Comparison of ENCODE assay signal across 9 cellular contexts in the genomic region with DNA sequence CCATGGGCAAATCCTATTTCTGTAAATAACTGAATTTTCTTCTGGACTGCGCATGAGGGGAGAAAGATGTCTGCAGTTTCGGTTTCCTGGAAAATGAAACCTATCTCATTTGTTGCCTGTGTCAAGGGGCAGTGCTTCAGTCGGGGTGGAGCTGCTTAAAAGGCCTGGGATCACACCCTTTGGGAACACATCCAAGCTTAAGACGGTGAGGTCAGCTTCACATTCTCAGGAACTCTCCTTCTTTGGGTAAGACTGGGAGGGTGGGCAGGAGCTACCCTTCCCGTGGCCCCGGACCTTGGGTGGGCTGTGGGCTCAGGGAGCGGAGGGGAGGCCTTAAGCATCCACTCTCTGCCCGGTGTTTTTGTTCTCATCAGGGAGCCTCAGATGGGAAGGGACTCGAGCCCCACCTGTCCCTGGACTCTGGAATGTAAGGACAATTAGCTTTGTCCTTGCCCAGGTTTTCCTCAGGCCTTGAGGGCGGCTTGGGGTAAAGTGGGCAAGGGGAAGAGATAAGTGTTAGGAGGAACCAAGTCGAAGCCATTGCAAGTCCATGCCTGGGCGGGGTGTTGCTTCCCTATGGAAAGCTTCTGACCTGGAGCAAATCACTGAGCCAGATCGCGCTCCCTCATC. TPM values are rescaled to one million over a fixed set of nuclear protein-coding genes. Genes with fewer than 3 reads are reported as not detected.
A peak's percentile ranks its signal among the peaks of the same experiment; 100 is the strongest.
DNase-seq lines count a peak whose midpoint lies in the region; FAIRE-seq and TF ChIP-seq lines count a peak whose summit lies in the region.
"Had no signal": no experiment of that assay in that cellular context is flagged by ENCODE, and none has a peak within 500 bp of the region (broad histone marks: within the 10 kb centered on the region; RNA-seq: fewer than 3 reads in every experiment).

A gene (plus strand): TSS at position 185 of the 630 bp plus-strand sequence.

- TF ChIP-seq CTCF in astrocyte (IDR thresholded peaks at IDR 0.05; ENCODE audit: insufficient read depth, low read depth, low read length), result no peak
- TF ChIP-seq CTCF in right atrium auricular region (IDR thresholded peaks at IDR 0.05), result no peak

- 23 to 43% (median 37%) methylated on average over 14 of the region's 14 CpGs for WGBS in small intestine, 3 donors

- intact Hi-C loops in activated naive CD4-positive, alpha-beta T cell treated with anti-CD3 and anti-CD28 coated beads for 36 hours (cut with micrococcal nuclease), result no loop called here

- H3K79me2 ChIP-seq in astrocyte (ENCODE audit: insufficient read depth, low read length), result no peaks in the 10 kb centered on the region

- H4K20me1 ChIP-seq in astrocyte (ENCODE audit: insufficient read depth, low read length), result no peaks in the 10 kb centered on the region

- H3K4me3 ChIP-seq in astrocyte (ENCODE audit: insufficient read depth, low read depth, low read length) (no peak within 1 kb of the TSS), right atrium auricular region (peak within 1 kb of the TSS; percentile 43 to 55), small intestine (ENCODE audit: low read depth in 1 of 2, low read length in 2 of 2) (peak within 1 kb of the TSS; percentile 27 to 47)

- H3K4me1 Mint-ChIP-seq in astrocyte (ENCODE audit: low read depth, unreplicated experiment), result peaks cover 30% of the 10 kb centered on the region
- H3K4me1 Mint-ChIP-seq in activated naive CD4-positive, alpha-beta T cell treated with anti-CD3 and anti-CD28 coated beads for 36 hours (ENCODE audit: low read depth), result no peaks in the 10 kb centered on the region

- H2AFZ ChIP-seq in astrocyte (ENCODE audit: low read depth, low read length), result peak within 1 kb of the TSS; percentile 48

- H3K27ac ChIP-seq in astrocyte (ENCODE audit: low read depth, low read length) (no peak within 1 kb of the TSS), right atrium auricular region (peak within 1 kb of the TSS; percentile 83 to 92), small intestine (ENCODE audit: low read depth in 1 of 2, low read length in 1 of 2) (peak within 1 kb of the TSS; percentile 88 to 94)

- H3K9me3 ChIP-seq in astrocyte (ENCODE audit: insufficient read depth, low read depth, low read length) (no peaks in the 10 kb centered on the region), right atrium auricular region (no peaks in the 10 kb centered on the region), small intestine (ENCODE audit: control insufficient read depth, low read depth) (no peaks in the 10 kb centered on the region)

- peak within 1 kb of the TSS; percentile 97 for H3K27ac Mint-ChIP-seq in astrocyte (ENCODE audit: unreplicated experiment)
- no peak within 1 kb of the TSS for H3K27ac Mint-ChIP-seq in activated naive CD4-positive, alpha-beta T cell treated with anti-CD3 and anti-CD28 coated beads for 36 hours

- CTCF ChIA-PET in activated naive CD4-positive, alpha-beta T cell treated with anti-CD3 and anti-CD28 coated beads for 36 hours (lab: Charles Lee), result interaction anchor here (1.4 kb wide), 1 partner anchor 73 kb away, joined by 7 read pairs; no protein-coding TSS in a partner anchor

- H3K36me3 ChIP-seq in astrocyte (ENCODE audit: insufficient read depth, low read length), result no peaks in the 10 kb centered on the region
- H3K36me3 ChIP-seq in right atrium auricular region, result no peaks in the 10 kb centered on the region
- H3K36me3 ChIP-seq in small intestine (ENCODE audit: control insufficient read depth in 2 of 2, insufficient read depth in 2 of 2, low read length in 2 of 2), result no peaks in the 10 kb centered on the region

- peaks cover 4% of the 10 kb centered on the region for H3K27me3 ChIP-seq in astrocyte (ENCODE audit: insufficient read depth, low read length)
- H3K27me3 ChIP-seq in right atrium auricular region, result no peaks in the 10 kb centered on the region
- no peaks in the 10 kb centered on the region for H3K27me3 ChIP-seq in small intestine (ENCODE audit: control insufficient read depth in 2 of 2, insufficient read depth in 2 of 2, low read length in 2 of 2)

- no peaks in the 10 kb centered on the region for H3K9me3 Mint-ChIP-seq in astrocyte (ENCODE audit: unreplicated experiment)
- no peaks in the 10 kb centered on the region for H3K9me3 Mint-ChIP-seq in activated naive CD4-positive, alpha-beta T cell treated with anti-CD3 and anti-CD28 coated beads for 36 hours

- H3K36me3 Mint-ChIP-seq in astrocyte (ENCODE audit: low read depth, unreplicated experiment), result peaks cover 22% of the 10 kb centered on the region
- H3K36me3 Mint-ChIP-seq in activated naive CD4-positive, alpha-beta T cell treated with anti-CD3 and anti-CD28 coated beads for 36 hours (ENCODE audit: low read depth), result no peaks in the 10 kb centered on the region

- H3K4me2 ChIP-seq in astrocyte (ENCODE audit: low read length), result no peak within 1 kb of the TSS

- H3K4me1 ChIP-seq in astrocyte (ENCODE audit: insufficient read depth, low read length) (peaks cover 6% of the 10 kb centered on the region), right atrium auricular region (peaks cover 0 to 48% of the 10 kb centered on the region in 2 donors), small intestine (ENCODE audit: control insufficient read depth in 2 of 2, insufficient read depth in 1 of 2, low read depth in 1 of 2, low read length in 1 of 2) (peaks cover 3 to 10% of the 10 kb centered on the region in 2 donors)

- peak within 1 kb of the TSS; percentile 91 for H3K4me3 Mint-ChIP-seq in astrocyte (ENCODE audit: unreplicated experiment)
- H3K4me3 Mint-ChIP-seq in activated naive CD4-positive, alpha-beta T cell treated with anti-CD3 and anti-CD28 coated beads for 36 hours, result no peak within 1 kb of the TSS

- peaks cover 4% of the 10 kb centered on the region for H3K27me3 Mint-ChIP-seq in astrocyte (ENCODE audit: low read depth, unreplicated experiment)
- no peaks in the 10 kb centered on the region for H3K27me3 Mint-ChIP-seq in activated naive CD4-positive, alpha-beta T cell treated with anti-CD3 and anti-CD28 coated beads for 36 hours (ENCODE audit: low read depth)

- H3K9ac ChIP-seq in astrocyte (ENCODE audit: low read length), result no peak within 1 kb of the TSS

- peak; percentile 67 for DNase-seq in HT-29 (ENCODE audit: low spot score)
- peak; percentile 43 for DNase-seq in astrocyte (ENCODE audit: low read depth)
- DNase-seq in right atrium auricular region (ENCODE audit: low spot score), result peak; percentile 87
- DNase-seq in small intestine, result peak; percentile 85
- no peak for DNase-seq in NCI-H146 treated with DMSO at 0.1 percent for 48 hours (lab: John Stamatoyannopoulos, UW; ENCODE audit: unreplicated experiment)
- DNase-seq in SW 1271 (lab: John Stamatoyannopoulos, UW), result no peak
- no peak for DNase-seq in activated naive CD4-positive, alpha-beta T cell treated with anti-CD3 and anti-CD28 coated beads for 36 hours
- no peak for DNase-seq in NOMO-1 (lab: John Stamatoyannopoulos, UW; ENCODE audit: unreplicated experiment in 2 of 2)
- DNase-seq: activated gamma-delta T cell treated with Interleukin-2 at 50 U/mL for 16 hours had no signal

- FAIRE-seq in astrocyte (lab: Jason Lieb, UNC) (no peak), small intestine (lab: Jason Lieb, UNC) (no peak)

RNA-seq across cellular contexts. Expression of the gene that starts here (rescaled TPM):
- total RNA-seq in HT-29 (2014; rRNA removed; shearing (Covaris generic)), result 481 and 816 TPM in 2 replicates
- total RNA-seq in astrocyte (1,022 and 1,408 TPM in 2 replicates), right atrium auricular region (100 to 1,000 TPM; 140 to 229 TPM)
- 1,000 to 10,000 TPM in 1 of 3 donors, 100 to 1,000 TPM in 2; 285 to 1,277 (median 806) TPM for polyA plus RNA-seq in small intestine
- 1 to 10 TPM; 1.5 to 2.3 TPM for total RNA-seq in activated naive CD4-positive, alpha-beta T cell treated with anti-CD3 and anti-CD28 coated beads for 36 hours

Comparison
In these comparisons a context has a peak if more than half of its experiments do, and no peak if none do; other contexts are left out.
1. RNA of the gene that starts here (total RNA-seq): 1,022 to 1,408 TPM in astrocyte, 481 to 816 TPM in HT-29 and 140 to 229 TPM in right atrium auricular region; 1.5 to 2.3 TPM in activated naive CD4-positive, alpha-beta T cell treated with anti-CD3 and anti-CD28 coated beads for 36 hours; every median in the first group is over 10 times any median in the second.
2. DNase-seq: peak in HT-29 (single experiment), astrocyte (single experiment), right atrium auricular region (single experiment) and small intestine (single experiment); none in NCI-H146 treated with DMSO at 0.1 percent for 48 hours (single experiment), SW 1271 (0 of 2), activated naive CD4-positive, alpha-beta T cell treated with anti-CD3 and anti-CD28 coated beads for 36 hours (single experiment) and NOMO-1 (0 of 2).